22 cellular contexts compared by ENCODE assay signal in the genomic region with DNA sequence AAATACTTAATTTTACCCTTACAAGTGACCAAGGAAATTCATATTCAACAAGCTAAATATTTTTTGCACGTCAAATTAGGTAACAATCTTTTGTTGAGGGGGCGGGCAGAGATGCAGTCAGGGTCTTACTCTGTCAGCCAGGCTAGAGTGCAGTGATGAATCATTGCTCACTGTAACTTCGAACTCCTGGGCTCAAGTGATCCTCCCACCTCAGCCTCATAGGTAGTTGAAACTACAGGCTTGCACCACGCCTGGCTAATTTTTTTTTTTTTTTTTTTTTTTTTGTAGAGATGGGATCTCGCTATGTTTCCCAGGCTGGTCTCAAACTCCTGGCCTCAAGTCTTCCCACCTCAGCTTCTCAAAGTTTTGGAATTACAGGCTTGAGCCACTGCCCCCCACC. TPM values are rescaled to one million over a fixed set of nuclear protein-coding genes. Genes with fewer than 3 reads are reported as not detected.
DNase-seq lines count a peak whose midpoint lies in the region; ATAC-seq, FAIRE-seq and TF ChIP-seq lines count a peak whose summit lies in the region.
"Had no signal": no experiment of that assay in that cellular context is flagged by ENCODE, and none has a peak within 500 bp of the region (broad histone marks: within the 10 kb centered on the region; RNA-seq: fewer than 3 reads in every experiment).

No MANE protein-coding gene starts in this region.

- no peaks in the 10 kb centered on the region for H3K27me3 ChIP-seq in K562 (ENCODE audit: control insufficient read depth in 2 of 2, insufficient read depth in 2 of 2, low read length in 2 of 2)
- H3K27me3 ChIP-seq: BLaER1 had no signal

- H3K4me3 ChIP-seq in K562: no peak overlapping the region
- H3K4me3 ChIP-seq: BLaER1, HAP-1 had no signal

- peaks cover 25% of the 10 kb centered on the region for H3K36me3 Mint-ChIP-seq in activated naive CD8-positive, alpha-beta T cell treated with anti-CD3 and anti-CD28 coated beads for 36 hours
- peaks cover 21% of the 10 kb centered on the region for H3K36me3 Mint-ChIP-seq in activated naive CD8-positive, alpha-beta T cell treated with anti-CD3 and anti-CD28 coated beads, Interleukin-2, amount 50 U/mL, for 24 hours (ENCODE audit: low read depth)

- no peak overlapping the region for H3K27ac ChIP-seq in K562 (ENCODE audit: extremely low read depth, low read depth, low read length)
- H3K27ac ChIP-seq: 22Rv1, BLaER1, C4-2B had no signal

- H3K27me3 Mint-ChIP-seq in activated naive CD8-positive, alpha-beta T cell treated with anti-CD3 and anti-CD28 coated beads for 36 hours: no peaks in the 10 kb centered on the region
- no peaks in the 10 kb centered on the region for H3K27me3 Mint-ChIP-seq in activated naive CD8-positive, alpha-beta T cell treated with anti-CD3 and anti-CD28 coated beads, Interleukin-2, amount 50 U/mL, for 24 hours
- H3K27me3 Mint-ChIP-seq: B cell; CD4-positive, CD25-positive, alpha-beta regulatory T cell had no signal

- BruUV-seq in K562 (replicated peaks; lab: Mats Ljungman, UMichigan): no TSS peak

- no peaks in the 10 kb centered on the region for H3K4me1 ChIP-seq in K562 (replicated peaks in 1 of 2; ENCODE audit: control insufficient read depth in 2 of 2, insufficient read depth in 2 of 2, low read length in 2 of 2)
- H3K4me1 ChIP-seq: BLaER1, Caco-2, HAP-1 had no signal

- H3K9me3 ChIP-seq in K562 (replicated peaks; ENCODE audit: control insufficient read depth, insufficient read depth, low read depth, low read length): no peaks in the 10 kb centered on the region
- H3K9me3 ChIP-seq: BLaER1, Caco-2, HAP-1 had no signal

- TF ChIP-seq CTCF in K562 (IDR thresholded peaks at IDR 0.05 in 2 of 3, conservative IDR thresholded peaks at IDR 0.05 in 1 of 3; ENCODE audit: insufficient read depth in 2 of 3, low read depth in 1 of 3, low read length in 3 of 3): no peak

- in situ Hi-C loops in K562 (cut with MboI): no loop called here

- CTCF ChIA-PET in K562 (lab: Yijun Ruan, JAX; ENCODE audit: low intra/inter-chr PET ratio): no interaction called here

- H3K9me3 Mint-ChIP-seq in activated naive CD8-positive, alpha-beta T cell treated with anti-CD3 and anti-CD28 coated beads for 36 hours: no peaks in the 10 kb centered on the region
- no peaks in the 10 kb centered on the region for H3K9me3 Mint-ChIP-seq in activated naive CD8-positive, alpha-beta T cell treated with anti-CD3 and anti-CD28 coated beads, Interleukin-2, amount 50 U/mL, for 24 hours
- H3K9me3 Mint-ChIP-seq: CD8-positive, alpha-beta T cell; HFFc6 had no signal

- intact Hi-C loops in K562 (cut with micrococcal nuclease): no loop called here

- TF ChIP-seq POLR2A in K562 (conservative IDR thresholded peaks at IDR 0.05): no peak

- H3K9ac ChIP-seq in K562 (ENCODE audit: insufficient read depth in 1 of 2, low read depth in 2 of 2, low read length in 2 of 2): no peak overlapping the region
- H3K9ac ChIP-seq: BLaER1 had no signal

- TF ChIP-seq EP300 in K562 (IDR thresholded peaks at IDR 0.05; ENCODE audit: low read length): no peak

- WGBS in K562 (ENCODE audit: insufficient coverage, low coverage, missing lambda C conversion rate): 69% methylated on average over 5 of the region's 5 CpGs

- no peaks in the 10 kb centered on the region for H3K79me2 ChIP-seq in K562 (ENCODE audit: control insufficient read depth, insufficient read depth, low read length)

- no peak for ATAC-seq in activated naive CD8-positive, alpha-beta T cell treated with anti-CD3 and anti-CD28 coated beads, Interleukin-2, amount 50 U/mL, for 24 hours
- ATAC-seq in K562: peak; percentile 49; the same call in 2 of the 3 replicates
- ATAC-seq: CD8-positive, alpha-beta T cell had no signal

- H3K27ac Mint-ChIP-seq in activated naive CD8-positive, alpha-beta T cell treated with anti-CD3 and anti-CD28 coated beads for 36 hours: no peak overlapping the region
- H3K27ac Mint-ChIP-seq in activated naive CD8-positive, alpha-beta T cell treated with anti-CD3 and anti-CD28 coated beads, Interleukin-2, amount 50 U/mL, for 24 hours: no peak overlapping the region
- H3K27ac Mint-ChIP-seq: B cell; CD8-positive, alpha-beta T cell; HFFc6 had no signal

- H3K4me2 ChIP-seq in K562 (ENCODE audit: insufficient read depth, low read length): no peak overlapping the region
- H3K4me2 ChIP-seq: BLaER1 had no signal

- peaks cover 30% of the 10 kb centered on the region; the same call in 1 of the 3 replicates for H3K36me3 ChIP-seq in K562 (ENCODE audit: control insufficient read depth, insufficient read depth, low read length)

- peak; percentile 14 for DNase-seq in NK-92 treated with Interleukin-12 subunit alpha and Interleukin-12 subunit beta, amount 100 ng/mL, for 24 hours (lab: John Stamatoyannopoulos, UW)
- DNase-seq in NK-92 (lab: John Stamatoyannopoulos, UW; ENCODE audit: unreplicated experiment): no peak
- peak; percentile 15 for DNase-seq in activated naive CD8-positive, alpha-beta T cell treated with anti-CD3 and anti-CD28 coated beads for 36 hours
- DNase-seq in activated naive CD8-positive, alpha-beta T cell treated with anti-CD3 and anti-CD28 coated beads, Interleukin-2, amount 50 U/mL, for 24 hours: no peak
- DNase-seq in K562 (ENCODE audit: extremely low read depth in 1 of 4, low spot score in 3 of 4): peak in 1 of 4 experiments; percentile 9
- DNase-seq in stimulated activated CD4-positive, alpha-beta T cell treated with anti-CD3 and anti-CD28 coated beads, Interleukin-4, amount 100 ng/mL, for 4 hours: no peak
- DNase-seq: Caco-2; CD4-positive, CD25-positive, alpha-beta regulatory T cell; CD8-positive, alpha-beta T cell; DMS153; DND-41; GOT3; HFFc6 had no signal

- H2AFZ ChIP-seq in K562 (ENCODE audit: low read depth, low read length): no peak overlapping the region

- H3K4me1 Mint-ChIP-seq in activated naive CD8-positive, alpha-beta T cell treated with anti-CD3 and anti-CD28 coated beads for 36 hours: peaks cover 9% of the 10 kb centered on the region
- H3K4me1 Mint-ChIP-seq in activated naive CD8-positive, alpha-beta T cell treated with anti-CD3 and anti-CD28 coated beads, Interleukin-2, amount 50 U/mL, for 24 hours: peaks cover 3% of the 10 kb centered on the region
- H3K4me1 Mint-ChIP-seq: B cell had no signal

- no peaks in the 10 kb centered on the region for H4K20me1 ChIP-seq in K562 (replicated peaks; ENCODE audit: control insufficient read depth, insufficient read depth, low read length)
- H4K20me1 ChIP-seq: BLaER1 had no signal

- no peaks in the 10 kb centered on the region for H3K9me1 ChIP-seq in K562 (ENCODE audit: control insufficient read depth, insufficient read depth, low read length)

- TF ChIP-seq RAD21 in K562 (CRISPR knock-in tag; conservative IDR thresholded peaks at IDR 0.05 in 1 of 2, IDR thresholded peaks at IDR 0.05 in 1 of 2): no peak

- no peak overlapping the region for H3K4me3 Mint-ChIP-seq in activated naive CD8-positive, alpha-beta T cell treated with anti-CD3 and anti-CD28 coated beads for 36 hours
- no peak overlapping the region for H3K4me3 Mint-ChIP-seq in activated naive CD8-positive, alpha-beta T cell treated with anti-CD3 and anti-CD28 coated beads, Interleukin-2, amount 50 U/mL, for 24 hours
- H3K4me3 Mint-ChIP-seq: B cell; CD4-positive, CD25-positive, alpha-beta regulatory T cell; CD8-positive, alpha-beta T cell; HFFc6 had no signal

- FAIRE-seq in K562 (lab: Jason Lieb, UNC): no peak
- FAIRE-seq: A204.1, G401.6, GM12892, H54 had no signal

- POLR2A ChIA-PET in K562 (lab: Yijun Ruan, JAX): no interaction called here

TF ChIP-seq in K562, 482 proteins besides CTCF, POLR2A, EP300 and RAD21:
- TF ChIP-seq ZNF384 (IDR thresholded peaks at IDR 0.05; ENCODE audit: low read depth, low read length): peak; percentile 59; the same call in 1 of the 2 replicates
- no peak for TF ChIP-seq MCM7 (IDR thresholded peaks at IDR 0.05)
- TF ChIP-seq ZNF644 (tag; IDR thresholded peaks at IDR 0.05; ENCODE audit: low read depth): no peak
- peak; percentile 17; the same call in 1 of the 2 replicates for TF ChIP-seq EGR1 (conservative IDR thresholded peaks at IDR 0.05)
- TF ChIP-seq ZNF586 (CRISPR knock-in tag; conservative IDR thresholded peaks at IDR 0.05): no peak

RNA-seq across cellular contexts. Expression of gene PHTF1, which starts 26.5 kb away (rescaled TPM):
- 10 to 100 TPM; 14.5 to 17.2 TPM for total RNA-seq in activated naive CD8-positive, alpha-beta T cell treated with anti-CD3 and anti-CD28 coated beads for 36 hours
- 44.6 and 91.3 TPM in 2 replicates for total RNA-seq in K562 (2011; cell fraction: chromatin; rRNA removed; ENCODE audit: low replicate concordance)
- 26.8 and 37.5 TPM in 2 replicates for total RNA-seq in K562 (2011; cell fraction: nucleolus; rRNA removed)
- 55.9 and 69.6 TPM in 2 replicates for total RNA-seq in K562 (2011; cell fraction: nucleoplasm; rRNA removed)
- total RNA-seq in K562 (2014; rRNA removed) (20.4 and 20.6 TPM in 2 replicates), K562 (2014; rRNA removed; fragmentation: Illumina TruSeq; extraction: Trizol) (28.8 and 32.0 TPM in 2 replicates), K562 (2015; rRNA removed; fragmentation: Illumina TruSeq; extraction: Trizol) (34.4 and 36.2 TPM in 2 replicates), K562 (2021) (26.9 and 28.8 TPM in 2 replicates)
- polyA plus RNA-seq in K562 (2011; rRNA removed) (14.7 and 23.0 TPM in 2 replicates), K562 (2014; fragmentation: Illumina TruSeq; extraction: Trizol) (20.7 and 22.5 TPM in 2 replicates), K562 (2014; fragmentation: Nextera tagmentation; extraction: Ambion mirVana) (10 to 100 TPM in 1 of 2 experiments, 1 to 10 TPM in 1; 8.4 to 10.8 TPM), K562 (2014; rRNA removed) (20.9 and 23.8 TPM in 2 replicates)
- polyA plus RNA-seq in K562 (2011; cell fraction: cytosol; rRNA removed): 9.9 and 11.3 TPM in 2 replicates
- 12.9 and 14.7 TPM in 2 replicates for polyA plus RNA-seq in K562 (2011; cell fraction: nucleus; rRNA removed)
- polyA plus RNA-seq in K562 (2012): 22.7 and 25.8 TPM in 2 replicates
- polyA minus RNA-seq in K562 (2011; rRNA and poly(A)+ RNA removed): 23.9 and 29.9 TPM in 2 replicates
- 11.5 and 15.3 TPM in 2 replicates for polyA minus RNA-seq in K562 (2011; cell fraction: cytosol; rRNA and poly(A)+ RNA removed)
- polyA minus RNA-seq in K562 (2011; cell fraction: nucleus; rRNA and poly(A)+ RNA removed): 25.3 and 30.5 TPM in 2 replicates

Comparison
In these comparisons a context has a peak if more than half of its experiments do, and no peak if none do; other contexts are left out.
1. DNase-seq: peak in NK-92 treated with Interleukin-12 subunit alpha and Interleukin-12 subunit beta, amount 100 ng/mL, for 24 hours (single experiment) and activated naive CD8-positive, alpha-beta T cell treated with anti-CD3 and anti-CD28 coated beads for 36 hours (single experiment); none in NK-92 (single experiment), activated naive CD8-positive, alpha-beta T cell treated with anti-CD3 and anti-CD28 coated beads, Interleukin-2, amount 50 U/mL, for 24 hours (single experiment) and stimulated activated CD4-positive, alpha-beta T cell treated with anti-CD3 and anti-CD28 coated beads, Interleukin-4, amount 100 ng/mL, for 4 hours (0 of 2).